ENCODE assay signal across 9 cellular contexts in the genomic region with DNA sequence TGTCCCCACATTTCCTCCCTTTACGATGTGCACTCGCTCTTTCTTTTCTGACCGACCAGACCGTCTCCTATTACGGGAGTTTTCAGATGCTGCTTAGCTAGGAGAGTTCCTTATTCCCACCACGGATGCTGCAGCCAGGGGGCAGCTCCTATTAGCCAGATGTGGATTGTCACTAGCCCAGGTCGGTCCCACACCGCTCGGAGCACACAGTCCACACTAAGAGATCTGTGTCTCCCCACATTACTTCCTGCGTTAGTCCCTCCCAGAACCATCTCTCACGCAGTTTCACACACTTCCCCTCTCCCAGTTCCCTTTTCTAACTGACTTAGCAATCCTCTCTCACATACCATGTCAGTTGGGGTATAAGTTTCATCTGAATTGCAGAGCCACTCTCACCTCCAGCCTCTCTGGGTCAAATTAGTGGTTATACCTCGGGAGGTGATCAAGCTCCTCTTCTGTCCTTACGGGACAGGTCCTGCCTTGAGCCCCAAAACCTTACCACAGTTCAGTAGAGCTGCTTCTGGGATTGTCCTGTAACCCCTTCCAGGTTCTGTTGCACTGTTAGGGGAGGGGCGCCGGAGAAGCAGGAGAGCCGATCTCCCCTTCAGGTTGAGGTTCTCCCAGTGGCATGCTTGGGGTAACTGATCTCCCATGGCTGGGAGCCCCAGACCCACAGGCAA. TPM values are rescaled to one million over a fixed set of nuclear protein-coding genes. Genes with fewer than 3 reads are reported as not detected.
DNase-seq lines count a peak whose midpoint lies in the region; ATAC-seq and TF ChIP-seq lines count a peak whose summit lies in the region.
"Had no signal": no experiment of that assay in that cellular context is flagged by ENCODE, and none has a peak within 500 bp of the region (broad histone marks: within the 10 kb centered on the region; RNA-seq: fewer than 3 reads in every experiment).

No MANE protein-coding gene starts in this region.

- H3K4me1 ChIP-seq in aorta (ENCODE audit: control insufficient read depth in 1 of 2, insufficient read depth in 2 of 2, low read length in 2 of 2) = no peaks in the 10 kb centered on the region

- H3K27me3 ChIP-seq in aorta (ENCODE audit: control insufficient read depth in 1 of 2, insufficient read depth in 2 of 2, low read length in 1 of 2) = no peaks in the 10 kb centered on the region

- no peak overlapping the region for H3K27ac ChIP-seq in aorta (ENCODE audit: low read depth in 1 of 2, low read length in 2 of 2)

- no peak for TF ChIP-seq POLR2A in NB4 (IDR thresholded peaks at IDR 0.05; ENCODE audit: extremely low read depth, insufficient read length)

- WGBS in aorta, 2 donors = 89 to 91% methylated on average over 16 of the region's 16 CpGs

- H3K36me3 ChIP-seq in aorta (ENCODE audit: control insufficient read depth in 1 of 2, insufficient read depth in 2 of 2, low read length in 1 of 2) = no peaks in the 10 kb centered on the region

- intact Hi-C loops in left ventricle myocardium superior (cut with micrococcal nuclease) = no loop called here
- intact Hi-C loops in aorta (cut with DNase I) = no loop called here

- TF ChIP-seq CTCF in NB4 (IDR thresholded peaks at IDR 0.05; ENCODE audit: low read depth, low read length) = no peak

- no peak overlapping the region for H3K4me3 ChIP-seq in NB4 (ENCODE audit: low read depth, low read length)
- H3K4me3 ChIP-seq in aorta (ENCODE audit: low read length in 2 of 2) = no peak overlapping the region

- DNase-seq in NB4 (ENCODE audit: low read depth) (peak; percentile 67), left ventricle myocardium superior (no peak), aorta (peak in 1 of 2 donors; percentile 50), T-helper 9 cell (no peak), NCI-H2029 (lab: John Stamatoyannopoulos, UW) (no peak)
- DNase-seq in stimulated activated CD8-positive, alpha-beta memory T cell treated with anti-CD3 and anti-CD28 coated beads, Interleukin-4, amount 100 ng/mL, for 48 hours = no peak

- H3K9me3 ChIP-seq in aorta (ENCODE audit: control insufficient read depth, low read length) = no peaks in the 10 kb centered on the region

- ATAC-seq in GM18511 (IDR thresholded peaks at IDR 0.05; ENCODE audit: unreplicated experiment) (peak; percentile 90), GM21786 (IDR thresholded peaks at IDR 0.05; ENCODE audit: unreplicated experiment) (peak; percentile 86), left ventricle myocardium superior (peak; percentile 75), aorta (ENCODE audit: low FRiP score) (peak; percentile 60)

RNA-seq across cellular contexts. Expression of a gene that starts 28.2 kb away (rescaled TPM):
- total RNA-seq in left ventricle myocardium superior = not detected
- not detected for total RNA-seq in aorta
- 1 to 10 TPM in 1 of 2 donors, not detected in 1; 5.5 TPM for polyA plus RNA-seq in aorta
- total RNA-seq: LHCN-M2 had no signal
